9 cellular contexts compared by ENCODE assay signal in the genomic region with DNA sequence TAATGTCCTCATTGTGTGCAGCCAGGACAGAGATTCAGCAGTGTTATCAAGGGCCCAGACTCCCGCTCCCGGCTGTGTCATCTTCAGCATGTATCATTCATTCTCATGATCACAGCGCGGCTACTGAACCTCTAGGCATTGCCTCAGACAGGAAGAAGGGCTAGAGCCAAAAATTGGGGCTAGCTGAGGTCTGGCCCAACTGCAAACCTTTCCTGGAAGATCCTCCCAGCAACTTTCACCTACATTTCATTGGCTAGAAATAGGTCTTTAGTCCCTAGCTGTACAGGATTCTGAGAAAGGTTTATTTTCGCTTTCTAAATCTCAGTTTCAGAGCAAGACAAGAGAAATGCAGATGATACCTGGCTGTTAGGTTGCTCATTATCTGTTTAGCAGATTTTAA.
DNase-seq lines count a peak whose midpoint lies in the region; ATAC-seq, FAIRE-seq and TF ChIP-seq lines count a peak whose summit lies in the region.
"Had no signal": no experiment of that assay in that cellular context is flagged by ENCODE, and none has a peak within 500 bp of the region (broad histone marks: within the 10 kb centered on the region; RNA-seq: fewer than 3 reads in every experiment).

No MANE protein-coding gene starts in this region.

- H3K9me3 ChIP-seq in T-helper 17 cell (ENCODE audit: control insufficient read depth, low read length, poor library complexity, severe bottlenecking) (no peaks in the 10 kb centered on the region), pancreas (no peaks in the 10 kb centered on the region)
- H3K9me3 ChIP-seq: lower lobe of right lung had no signal

- no peak for FAIRE-seq in pancreas (lab: Jason Lieb, UNC)

- ATAC-seq in GM19043 (IDR thresholded peaks at IDR 0.05; ENCODE audit: low read depth, unreplicated experiment): peak; percentile 75
- ATAC-seq in HG02571 (IDR thresholded peaks at IDR 0.05; ENCODE audit: unreplicated experiment): peak; percentile 82
- peak; percentile 65 for ATAC-seq in T-helper 17 cell
- ATAC-seq in pancreas: no peak

- 94 to 96% methylated on average over 5 of the region's 5 CpGs for WGBS in pancreas, 2 donors

- no peak overlapping the region for H3K27ac ChIP-seq in pancreas
- H3K27ac ChIP-seq: lower lobe of right lung had no signal

- DNase-seq in T-helper 17 cell (no peak), NCI-H1105 treated with DMSO at 0.1 percent for 48 hours (lab: John Stamatoyannopoulos, UW) (no peak), pancreas (no peak), SKM-1 (lab: John Stamatoyannopoulos, UW; ENCODE audit: unreplicated experiment) (no peak)
- DNase-seq: H7, lower lobe of right lung had no signal

- H3K4me3 Mint-ChIP-seq in T-helper 17 cell: peak overlapping the region; percentile 83
- H3K4me3 Mint-ChIP-seq in nephron: no peak overlapping the region

- H3K27ac Mint-ChIP-seq in T-helper 17 cell (peak overlapping the region; percentile 94), nephron (peak overlapping the region; percentile 30 to 66 (median 59))

- H3K27me3 Mint-ChIP-seq in T-helper 17 cell (no peaks in the 10 kb centered on the region), nephron (ENCODE audit: low read depth) (no peaks in the 10 kb centered on the region)

- H3K36me3 ChIP-seq in pancreas: no peaks in the 10 kb centered on the region

- peaks cover 18% of the 10 kb centered on the region for H3K4me1 Mint-ChIP-seq in T-helper 17 cell
- peaks cover 50% of the 10 kb centered on the region for H3K4me1 Mint-ChIP-seq in nephron

- H3K36me3 Mint-ChIP-seq in T-helper 17 cell (ENCODE audit: low read depth) (peaks cover 2% of the 10 kb centered on the region), nephron (ENCODE audit: low read depth) (peaks cover 29% of the 10 kb centered on the region)

- no peaks in the 10 kb centered on the region for H3K27me3 ChIP-seq in pancreas

- no peak overlapping the region for H3K4me3 ChIP-seq in pancreas
- H3K4me3 ChIP-seq: lower lobe of right lung had no signal

- TF ChIP-seq CTCF in nephron (IDR thresholded peaks at IDR 0.05; ENCODE audit: unreplicated experiment in 3 of 3) (no peak), pancreas (IDR thresholded peaks at IDR 0.05) (no peak)

- intact Hi-C loops in pancreas (cut with DNase I): no loop called here

- no peaks in the 10 kb centered on the region for H3K9me3 Mint-ChIP-seq in nephron

- H3K4me1 ChIP-seq in pancreas: no peaks in the 10 kb centered on the region

Comparison
In these comparisons a context has a peak if more than half of its experiments do, and no peak if none do; other contexts are left out.
1. ATAC-seq: peak in GM19043 (single experiment), HG02571 (single experiment) and T-helper 17 cell (single experiment); none in pancreas (0 of 4).